Comparison of ENCODE assay signal across 31 cellular contexts in the genomic region with DNA sequence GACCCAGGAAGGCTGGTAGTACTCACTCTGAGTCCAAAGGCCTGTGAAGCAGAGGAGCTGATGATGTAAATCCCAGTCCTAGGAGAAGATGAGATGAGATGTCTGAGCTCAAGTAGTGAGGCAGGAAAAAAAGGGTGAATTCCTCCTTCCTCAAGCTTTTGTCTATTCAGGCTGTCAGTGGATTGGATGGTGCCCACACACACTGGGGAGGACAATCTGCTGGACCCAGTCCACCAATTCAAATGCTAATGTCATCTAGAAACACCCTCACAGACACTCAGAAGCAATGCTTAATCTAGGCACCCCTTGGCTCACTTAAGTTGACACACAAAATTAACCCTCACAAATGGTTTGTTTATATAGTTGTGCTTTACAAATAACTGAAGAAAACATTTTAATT.
"Had no signal": no experiment of that assay in that cellular context is flagged by ENCODE, and none has a peak within 500 bp of the region (broad histone marks: within the 10 kb centered on the region; RNA-seq: fewer than 3 reads in every experiment).

No MANE protein-coding gene starts in this region.

- DNase-seq: activated CD4-positive, alpha-beta T cell treated with anti-CD3 and anti-CD28 coated beads, Interleukin-2, amount 50 U/mL, for 4 hours; activated CD8-positive, alpha-beta T cell treated with anti-CD3 and anti-CD28 coated beads for 36 hours; activated effector memory CD4-positive, alpha-beta T cell treated with anti-CD3 and anti-CD28 coated beads, Interleukin-2, amount 50 U/mL, for 16 hours; activated naive CD4-positive, alpha-beta T cell treated with anti-CD3 and anti-CD28 coated beads for 36 hours; activated T-cell treated with anti-CD3 and anti-CD28 coated beads, Interleukin-2, amount 50 U/mL, for 1 hour; activated T-cell treated with anti-CD3 and anti-CD28 coated beads, Interleukin-2, amount 50 U/mL, for 72 hours; adrenal gland; body of pancreas; cerebellar nuclear complex; MM.1S; MV-4-11; NCI-H1092; NCI-H1436 treated with DMSO at 0.1 percent for 48 hours; NCI-H1694 treated with DMSO at 0.1 percent for 48 hours; NCI-H2029; NCI-H345; NCI-H524 treated with DMSO at 0.1 percent for 48 hours; PC-3; Peyer's patch; RPMI8226; SHP77 treated with DMSO at 0.1 percent for 48 hours; SW 1271; T-helper 1 cell; T-helper 2 cell; T-helper 9 cell had no signal

- H3K27me3 ChIP-seq: adrenal gland, body of pancreas, Peyer's patch had no signal

- H3K27ac Mint-ChIP-seq: activated CD4-positive, alpha-beta T cell treated with anti-CD3 and anti-CD28 coated beads, Interleukin-2, amount 10 ng/mL, durations not matched to agents 24 days and 14 days; activated CD8-positive, alpha-beta T cell treated with anti-CD3 and anti-CD28 coated beads for 36 hours; activated naive CD4-positive, alpha-beta T cell treated with anti-CD3 and anti-CD28 coated beads for 36 hours; activated T-cell treated with anti-CD3 and anti-CD28 coated beads, Interleukin-2, amount 50 U/mL, for 72 hours; activated T-helper 17 cell treated with anti-CD3 and anti-CD28 coated beads, Interleukin-2, amount 50 U/mL, for 72 hours had no signal

- ATAC-seq: activated CD8-positive, alpha-beta T cell treated with anti-CD3 and anti-CD28 coated beads for 36 hours; activated naive CD4-positive, alpha-beta T cell treated with anti-CD3 and anti-CD28 coated beads, Interleukin-2, amount 50 U/mL, for 72 hours; activated T-cell treated with anti-CD3 and anti-CD28 coated beads, Interleukin-2, amount 50 U/mL, for 72 hours; activated T-helper 17 cell treated with anti-CD3 and anti-CD28 coated beads, Interleukin-2, amount 50 U/mL, for 72 hours; body of pancreas; PC-3; SK-N-SH treated with all-trans-retinoic acid at 6 μM for 48 hours had no signal

- H3K27ac ChIP-seq: adrenal gland, body of pancreas, KMS-11, Peyer's patch, VCaP had no signal

- H3K9me3 ChIP-seq: adrenal gland, body of pancreas, Peyer's patch had no signal

- H3K9ac ChIP-seq: KMS-11 had no signal

- H3K36me3 ChIP-seq: adrenal gland, Peyer's patch had no signal

- H3K4me1 ChIP-seq: adrenal gland, body of pancreas, Peyer's patch had no signal

- H3K4me3 Mint-ChIP-seq: activated CD4-positive, alpha-beta T cell treated with anti-CD3 and anti-CD28 coated beads, Interleukin-2, amount 10 ng/mL, durations not matched to agents 24 days and 14 days; activated CD8-positive, alpha-beta T cell treated with anti-CD3 and anti-CD28 coated beads for 36 hours; activated naive CD4-positive, alpha-beta T cell treated with anti-CD3 and anti-CD28 coated beads for 36 hours; activated T-cell treated with anti-CD3 and anti-CD28 coated beads, Interleukin-2, amount 50 U/mL, for 72 hours; activated T-helper 17 cell treated with anti-CD3 and anti-CD28 coated beads, Interleukin-2, amount 50 U/mL, for 72 hours had no signal

- H3K4me3 ChIP-seq: adrenal gland, body of pancreas, Peyer's patch had no signal

- H3K27me3 Mint-ChIP-seq: activated CD4-positive, alpha-beta T cell treated with anti-CD3 and anti-CD28 coated beads, Interleukin-2, amount 10 ng/mL, durations not matched to agents 24 days and 14 days; activated CD8-positive, alpha-beta T cell treated with anti-CD3 and anti-CD28 coated beads for 36 hours; activated T-helper 17 cell treated with anti-CD3 and anti-CD28 coated beads, Interleukin-2, amount 50 U/mL, for 72 hours had no signal

- H3K4me1 Mint-ChIP-seq: activated T-helper 17 cell treated with anti-CD3 and anti-CD28 coated beads, Interleukin-2, amount 50 U/mL, for 72 hours had no signal

- H3K4me2 ChIP-seq: KMS-11 had no signal

- H3K9me3 Mint-ChIP-seq: activated CD4-positive, alpha-beta T cell treated with anti-CD3 and anti-CD28 coated beads, Interleukin-2, amount 10 ng/mL, durations not matched to agents 24 days and 14 days; activated CD8-positive, alpha-beta T cell treated with anti-CD3 and anti-CD28 coated beads for 36 hours; activated naive CD4-positive, alpha-beta T cell treated with anti-CD3 and anti-CD28 coated beads for 36 hours; activated naive CD4-positive, alpha-beta T cell treated with anti-CD3 and anti-CD28 coated beads, Interleukin-2, amount 50 U/mL, for 72 hours; activated T-cell treated with anti-CD3 and anti-CD28 coated beads, Interleukin-2, amount 50 U/mL, for 72 hours; activated T-helper 17 cell treated with anti-CD3 and anti-CD28 coated beads, Interleukin-2, amount 50 U/mL, for 72 hours had no signal
